ENCODE assay signal across 7 cellular contexts in genomic region chr20:29044239-29044638, GRCh38.
A peak's percentile ranks its signal among the peaks of the same experiment; 100 is the strongest.
DNase-seq lines count a peak whose midpoint lies in the region; ATAC-seq, FAIRE-seq and TF ChIP-seq lines count a peak whose summit lies in the region.
"Not testable (repeated sequence)": the region's sequence is repeated elsewhere in the genome, so short reads cannot be mapped to it uniquely, and the experiment has no call there.

No MANE protein-coding gene starts in this region.

- H3F3A ChIP-seq in PC-3 (ENCODE audit: low read length, unreplicated experiment): not testable (repeated sequence)

- not testable (repeated sequence) for TF ChIP-seq RAD21 in Ishikawa (IDR thresholded peaks at IDR 0.05; ENCODE audit: low read depth); K562 (CRISPR knock-in tag; conservative IDR thresholded peaks at IDR 0.05 in 1 of 2, IDR thresholded peaks at IDR 0.05 in 1 of 2)

- BruUV-seq in PC-3 (replicated peaks; lab: Mats Ljungman, UMichigan); K562 (replicated peaks; lab: Mats Ljungman, UMichigan): not testable (repeated sequence)

- ATAC-seq in PC-3: not testable (repeated sequence)
- peak; percentile 80 for ATAC-seq in K562

- in situ Hi-C loops in K562 (cut with MboI): not testable (repeated sequence)

- H3K27me3 ChIP-seq in PC-3 (ENCODE audit: low read length); K562 (ENCODE audit: control insufficient read depth in 2 of 2, insufficient read depth in 2 of 2, low read length in 2 of 2): not testable (repeated sequence)

- not testable (repeated sequence) for H3K4me1 ChIP-seq in PC-3 (ENCODE audit: insufficient read depth, low read length); K562 (replicated peaks in 1 of 2; ENCODE audit: control insufficient read depth in 2 of 2, insufficient read depth in 2 of 2, low read length in 2 of 2)

- H3K9me2 ChIP-seq in PC-3 (replicated peaks; ENCODE audit: low read length): not testable (repeated sequence)

- FAIRE-seq in K562 (lab: Jason Lieb, UNC): not testable (repeated sequence)

- not testable (repeated sequence) for H3K36me3 ChIP-seq in PC-3 (ENCODE audit: low read depth, low read length); K562 (ENCODE audit: control insufficient read depth, insufficient read depth, low read length)

- H4K20me1 ChIP-seq in PC-3 (ENCODE audit: low read length); K562 (replicated peaks; ENCODE audit: control insufficient read depth, insufficient read depth, low read length): not testable (repeated sequence)

- not testable (repeated sequence) for H3K36me3 Mint-ChIP-seq in mesothelial cell of epicardium

- not testable (repeated sequence) for H3K27ac Mint-ChIP-seq in mesothelial cell of epicardium

- H3K4me2 ChIP-seq in PC-3 (ENCODE audit: low read length): not testable (repeated sequence)
- peak overlapping the region; percentile 62 for H3K4me2 ChIP-seq in K562 (ENCODE audit: insufficient read depth, low read length)

- H3K9me3 ChIP-seq in PC-3 (ENCODE audit: low read length); K562 (replicated peaks; ENCODE audit: control insufficient read depth, insufficient read depth, low read depth, low read length): not testable (repeated sequence)

- H3K27ac ChIP-seq in C4-2B; PC-3 (ENCODE audit: low read length); K562 (ENCODE audit: extremely low read depth, low read depth, low read length): not testable (repeated sequence)

- intact Hi-C loops in PC-3 (cut with micrococcal nuclease); K562 (cut with micrococcal nuclease): not testable (repeated sequence)

- H3K79me2 ChIP-seq in PC-3 (ENCODE audit: low read length); K562 (ENCODE audit: control insufficient read depth, insufficient read depth, low read length): not testable (repeated sequence)

- not testable (repeated sequence) for H2AFZ ChIP-seq in PC-3 (ENCODE audit: low read length)
- peak overlapping the region; percentile 77 for H2AFZ ChIP-seq in K562 (ENCODE audit: low read depth, low read length)

- TF ChIP-seq CTCF in C4-2B (conservative IDR thresholded peaks at IDR 0.05): peak; percentile 51
- not testable (repeated sequence) for TF ChIP-seq CTCF in PC-3 (conservative IDR thresholded peaks at IDR 0.05; ENCODE audit: low read depth, low read length)
- TF ChIP-seq CTCF in K562 (IDR thresholded peaks at IDR 0.05 in 2 of 3, conservative IDR thresholded peaks at IDR 0.05 in 1 of 3; ENCODE audit: insufficient read depth in 2 of 3, low read depth in 1 of 3, low read length in 3 of 3): peak; percentile 5 to 63 (median 34); a peak in 3 of 6 replicates
- peak; percentile 23 for TF ChIP-seq CTCF in mesothelial cell of epicardium (IDR thresholded peaks at IDR 0.05; ENCODE audit: unreplicated experiment)

- CTCF ChIA-PET in PC-3 (lab: Charles Lee); K562 (lab: Yijun Ruan, JAX; ENCODE audit: low intra/inter-chr PET ratio): not testable (repeated sequence)

- TF ChIP-seq EP300 in Ishikawa (IDR thresholded peaks at IDR 0.05; ENCODE audit: borderline replicate concordance); K562 (IDR thresholded peaks at IDR 0.05; ENCODE audit: low read length): not testable (repeated sequence)

- TF ChIP-seq POLR2A in K562 (conservative IDR thresholded peaks at IDR 0.05): not testable (repeated sequence)

- H3K4me1 Mint-ChIP-seq in mesothelial cell of epicardium: not testable (repeated sequence)

- H3K27me3 Mint-ChIP-seq in mesothelial cell of epicardium (ENCODE audit: low read depth): not testable (repeated sequence)

- H3K4me3 Mint-ChIP-seq in mesothelial cell of epicardium: not testable (repeated sequence)

- POLR2A ChIA-PET in PC-3 (lab: Charles Lee; ENCODE audit: unreplicated experiment); K562 (lab: Yijun Ruan, JAX): not testable (repeated sequence)

- not testable (repeated sequence) for H3K4me3 ChIP-seq in PC-3 (ENCODE audit: low read length); K562

- 8% methylated on average over 12 of the region's 12 CpGs for WGBS in K562 (ENCODE audit: insufficient coverage, low coverage, missing lambda C conversion rate)

- DNase-seq in H4 (ENCODE audit: low spot score) (peak; percentile 6), PC-3 (peak; percentile 6), SK-N-DZ (ENCODE audit: low spot score) (peak; percentile 22), K562 (ENCODE audit: extremely low read depth in 1 of 4, low spot score in 3 of 4) (peak; percentile 21 to 43 (median 28))
- not testable (repeated sequence) for DNase-seq in mesothelial cell of epicardium (ENCODE audit: low spot score in 2 of 2, unreplicated experiment in 2 of 2)

- not testable (repeated sequence) for H3K9me1 ChIP-seq in K562 (ENCODE audit: control insufficient read depth, insufficient read depth, low read length)

- H3K9ac ChIP-seq in PC-3 (ENCODE audit: low read length): not testable (repeated sequence)
- peak overlapping the region in 1 of 2 experiments; percentile 78; a peak in 1 of 4 replicates for H3K9ac ChIP-seq in K562 (ENCODE audit: insufficient read depth in 1 of 2, low read depth in 2 of 2, low read length in 2 of 2)

- peaks cover 66% of the 10 kb centered on the region for H3K9me3 Mint-ChIP-seq in mesothelial cell of epicardium

TF ChIP-seq in Ishikawa, 13 proteins besides CTCF, POLR2A, EP300 and RAD21:
- TF ChIP-seq TEAD4 (IDR thresholded peaks at IDR 0.05): peak; percentile 18; the same call in 1 of the 2 replicates
TF ChIP-seq in Ishikawa: peak in this region for 1; not testable (repeated sequence) for 12.

TF ChIP-seq in K562, 482 proteins besides CTCF, POLR2A, EP300 and RAD21:
- TF ChIP-seq CTCFL (IDR thresholded peaks at IDR 0.05; ENCODE audit: borderline replicate concordance, insufficient read depth, low read depth, low read length, poor library complexity, severe bottlenecking): peak; percentile 8
